ENCODE assay signal across 37 cellular contexts in genomic region chr17:81113158-81113724, GRCh38. TPM values are rescaled to one million over a fixed set of nuclear protein-coding genes. Genes with fewer than 3 reads are reported as not detected.
"Had no signal": no experiment of that assay in that cellular context is flagged by ENCODE, and none has a peak within 500 bp of the region (broad histone marks: within the 10 kb centered on the region; RNA-seq: fewer than 3 reads in every experiment).

No MANE protein-coding gene starts in this region.

- H3K36me3 ChIP-seq: brain microvascular endothelial cell, cardiac muscle cell had no signal

- H3K27ac ChIP-seq: brain microvascular endothelial cell, KMS-11, SJSA1 had no signal

- H3K27me3 ChIP-seq: brain microvascular endothelial cell, cardiac muscle cell, SJSA1 had no signal

- ATAC-seq: activated CD8-positive, alpha-beta memory T cell treated with anti-CD3 and anti-CD28 coated beads, Interleukin-2, amount 10 ng/mL, durations not matched to agents 7 days and 5 days; activated naive CD8-positive, alpha-beta T cell treated with anti-CD3 and anti-CD28 coated beads, Interleukin-2, amount 50 U/mL, for 24 hours had no signal

- H3K4me3 ChIP-seq: cardiac muscle cell, SJSA1 had no signal

- DNase-seq: activated CD4-positive, alpha-beta memory T cell treated with anti-CD3 and anti-CD28 coated beads, Interleukin-2, amount 10 ng/mL, durations not matched to agents 7 days and 5 days; activated CD4-positive, alpha-beta T cell treated with anti-CD3 and anti-CD28 coated beads for 1 hour; activated CD4-positive, alpha-beta T cell treated with anti-CD3 and anti-CD28 coated beads for 48 hours; activated CD4-positive, CD25-positive, alpha-beta regulatory T cell; activated CD8-positive, alpha-beta memory T cell treated with anti-CD3 and anti-CD28 coated beads for 24 hours; activated CD8-positive, alpha-beta memory T cell treated with anti-CD3 and anti-CD28 coated beads, Interleukin-2, amount 10 ng/mL, durations not matched to agents 7 days and 5 days; activated CD8-positive, alpha-beta memory T cell treated with anti-CD3 and anti-CD28 coated beads, Interleukin-2, amount 50 U/mL, for 48 hours; activated effector memory CD4-positive, alpha-beta T cell treated with Interleukin-2 at 50 U/mL for 16 hours; activated naive CD4-positive, alpha-beta T cell treated with anti-CD3 and anti-CD28 coated beads, Interleukin-2, amount 10 ng/mL, durations not matched to agents 7 days and 5 days; activated naive CD8-positive, alpha-beta T cell treated with anti-CD3 and anti-CD28 coated beads, Interleukin-2, amount 50 U/mL, for 24 hours; activated T-cell treated with anti-CD3 and anti-CD28 coated beads, Interleukin-2, amount 50 U/mL, for 48 hours; amniotic stem cell; aorta; brain microvascular endothelial cell; MM.1S; NCI-H1092 treated with DMSO at 0.1 percent for 48 hours; NCI-H1417; NCI-H146; NCI-H187; NCI-H2029 treated with DMSO at 0.1 percent for 48 hours; NCI-H2107; NCI-H2171; NCI-H510A; NCI-H526; NCI-H748 treated with DMSO at 0.1 percent for 48 hours; NK-92 treated with Interleukin-12 subunit alpha and Interleukin-12 subunit beta, amount 100 ng/mL, for 24 hours; OCI-M1; SHP77 treated with DMSO at 0.1 percent for 48 hours; T1000; WERI-Rb-1 had no signal

RNA-seq across cellular contexts. Expression of gene PVALEF, which starts 52.1 kb away (rescaled TPM):
- total RNA-seq: activated CD4-positive, alpha-beta memory T cell treated with anti-CD3 and anti-CD28 coated beads, Interleukin-2, amount 10 ng/mL, durations not matched to agents 7 days and 5 days; activated CD8-positive, alpha-beta memory T cell treated with anti-CD3 and anti-CD28 coated beads, Interleukin-2, amount 10 ng/mL, durations not matched to agents 7 days and 5 days; aorta; LHCN-M2; RPMI7951; SJSA1; T-helper 1 cell treated with Interleukin-12 subunit alpha and Interleukin-12 subunit beta and Interleukin-4 antibody, amounts not matched to agents 30 ng/mL and 1 ng/mL, for 36 hours; T-helper 2 cell treated with Interferon-gamma antibody and Interleukin-4, amounts not matched to agents 100 ng/mL and 5 ng/mL, for 36 hours had no signal
- polyA plus RNA-seq: aorta had no signal

RNA-seq across cellular contexts. Expression of gene AATK, which starts 52.8 kb away (rescaled TPM):
- total RNA-seq: RPMI7951 had no signal
